In the genomic region with DNA sequence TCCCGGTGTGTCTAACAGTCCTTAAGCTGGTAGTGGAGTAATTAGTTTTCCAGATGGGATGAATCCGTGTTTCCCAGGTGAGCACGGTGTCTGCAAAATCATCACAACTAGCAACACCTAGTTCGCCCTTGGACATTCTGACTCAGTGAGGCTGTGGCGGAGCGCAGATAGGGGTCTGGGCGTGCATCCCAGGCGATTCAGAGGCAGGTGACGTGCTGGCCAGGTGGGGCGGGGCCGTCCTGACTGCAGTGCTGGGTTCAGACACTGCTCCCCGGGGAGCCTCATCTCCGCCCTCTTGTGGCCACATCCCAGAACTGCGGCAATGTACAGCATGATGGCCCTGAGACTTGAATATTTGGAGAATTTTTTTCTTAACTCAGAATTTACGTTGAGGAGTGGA, we compare ENCODE assay signal across 8 cellular contexts.
DNase-seq lines count a peak whose midpoint lies in the region; ATAC-seq and TF ChIP-seq lines count a peak whose summit lies in the region.

No MANE protein-coding gene starts in this region.

- no peaks in the 10 kb centered on the region for H3K27me3 Mint-ChIP-seq in CD4-positive, alpha-beta T cell

- no peaks in the 10 kb centered on the region for H3K9me3 ChIP-seq in CD4-positive, alpha-beta T cell (ENCODE audit: control insufficient read depth, low read length)
- H3K9me3 ChIP-seq in lower lobe of right lung = no peaks in the 10 kb centered on the region

- peak overlapping the region in 12 of 59 donors; percentile 18 to 42 (median 34) for H3K4me3 ChIP-seq in dorsolateral prefrontal cortex
- no peak overlapping the region for H3K4me3 ChIP-seq in lower lobe of right lung

- H3K4me1 ChIP-seq in lower lobe of right lung = peaks cover 3% of the 10 kb centered on the region

- peak; percentile 67 to 87 (median 80) for DNase-seq in CD4-positive, alpha-beta T cell
- DNase-seq in NCI-H69 (lab: John Stamatoyannopoulos, UW) (peak; percentile 93), dorsolateral prefrontal cortex (peak; percentile 77 to 88 (median 82)), lower lobe of right lung (peak; percentile 91)
- peak; percentile 74 to 82 for DNase-seq in activated CD4-positive, alpha-beta T cell treated with anti-CD3 and anti-CD28 coated beads, Interleukin-2, amount 50 U/mL, for 24 hours (ENCODE audit: low read depth in 1 of 2, low spot score in 1 of 2)
- peak; percentile 75 for DNase-seq in stimulated activated CD8-positive, alpha-beta memory T cell treated with anti-CD3 and anti-CD28 coated beads, Interleukin-15, amount 100 ng/mL, for 1 hour (ENCODE audit: low read depth)

- H3K27ac Mint-ChIP-seq in CD4-positive, alpha-beta T cell = no peak overlapping the region

- H3K4me3 Mint-ChIP-seq in CD4-positive, alpha-beta T cell = no peak overlapping the region

- H3K4me1 Mint-ChIP-seq in CD4-positive, alpha-beta T cell (ENCODE audit: low read depth) = no peaks in the 10 kb centered on the region

- POLR2A ChIA-PET in CD4-positive, alpha-beta T cell (lab: Charles Lee) = interaction anchor here (0.6 to 1.1 kb wide), 2 partner anchors 30 to 181 kb away, joined by 3 to 4 read pairs; no protein-coding TSS in a partner anchor

- H3K27me3 ChIP-seq in CD4-positive, alpha-beta T cell (ENCODE audit: control insufficient read depth, insufficient read depth, low read length) = no peaks in the 10 kb centered on the region
- H3K27me3 ChIP-seq in dorsolateral prefrontal cortex (no peaks in the 10 kb centered on the region), lower lobe of right lung (ENCODE audit: low read depth) (no peaks in the 10 kb centered on the region)

- intact Hi-C loops in CD4-positive, alpha-beta T cell (cut with DNase I, micrococcal nuclease) = loop anchor here (2.0 kb wide), 2 partner anchors 60 to 180 kb away; no protein-coding TSS in a partner anchor
- intact Hi-C loops in dorsolateral prefrontal cortex (cut with DNase I) = loop anchor here in 1 of 2 donors (5.0 to 10.0 kb wide), 3 partner anchors 108 to 181 kb away; a partner anchor contains a TSS
- intact Hi-C loops in lower lobe of right lung (cut with DNase I) = no loop called here

- H3K27ac ChIP-seq in CD4-positive, alpha-beta T cell (ENCODE audit: low read depth, low read length) = no peak overlapping the region
- H3K27ac ChIP-seq in dorsolateral prefrontal cortex (peak overlapping the region in 40 of 59 donors; percentile 6 to 93 (median 62)), lower lobe of right lung (no peak overlapping the region)

- no peaks in the 10 kb centered on the region for H3K9me3 Mint-ChIP-seq in CD4-positive, alpha-beta T cell

- peak; percentile 94 for TF ChIP-seq CTCF in CD4-positive, alpha-beta T cell (IDR thresholded peaks at IDR 0.05)
- TF ChIP-seq CTCF in dorsolateral prefrontal cortex (IDR thresholded peaks at IDR 0.05 in 54 of 56, conservative IDR thresholded peaks at IDR 0.05 in 2 of 56; ENCODE audit: low read depth in 1 of 56, partially characterized antibody in 56 of 56) (peak; percentile 79 to 96 (median 88)), lower lobe of right lung (IDR thresholded peaks at IDR 0.05) (peak; percentile 90)

- peak; percentile 99 for ATAC-seq in CD4-positive, alpha-beta T cell (ENCODE audit: poor library complexity)
- ATAC-seq in GM19397 (IDR thresholded peaks at IDR 0.05; ENCODE audit: unreplicated experiment) = peak; percentile 62
- peak; percentile 63 for ATAC-seq in HG03469 (IDR thresholded peaks at IDR 0.05; ENCODE audit: unreplicated experiment)
- peak; percentile 93 to 95 for ATAC-seq in lower lobe of right lung

- no peaks in the 10 kb centered on the region for H3K36me3 ChIP-seq in lower lobe of right lung

- CTCF ChIA-PET in CD4-positive, alpha-beta T cell (lab: Charles Lee) = interaction anchor here (0.7 to 2.3 kb wide), 6 partner anchors 17 to 180 kb away, joined by 3 to 11 read pairs (median 3); no protein-coding TSS in a partner anchor

- H3K36me3 Mint-ChIP-seq in CD4-positive, alpha-beta T cell (ENCODE audit: low read depth) = no peaks in the 10 kb centered on the region

Comparison
In these comparisons a context has a peak if more than half of its experiments do, and no peak if none do; other contexts are left out.
1. H3K27ac ChIP-seq: peak in dorsolateral prefrontal cortex (40 of 59); none in CD4-positive, alpha-beta T cell (single experiment) and lower lobe of right lung (single experiment).
2. Peak in every context shown above with its lines, with median percentiles within 50 percentile points of each other: ATAC-seq, DNase-seq and CTCF ChIP-seq.